Comparison of ENCODE assay signal across 9 cellular contexts in genomic region chr20:52783769-52784168, GRCh38.
DNase-seq lines count a peak whose midpoint lies in the region; ATAC-seq and TF ChIP-seq lines count a peak whose summit lies in the region.
"Had no signal": no experiment of that assay in that cellular context is flagged by ENCODE, and none has a peak within 500 bp of the region (broad histone marks: within the 10 kb centered on the region; RNA-seq: fewer than 3 reads in every experiment).

No MANE protein-coding gene starts in this region.

- TF ChIP-seq EP300 in sigmoid colon (IDR thresholded peaks at IDR 0.05) = no peak

- no peak for ATAC-seq in body of pancreas
- no peak for ATAC-seq in HG02840 (IDR thresholded peaks at IDR 0.05; ENCODE audit: low FRiP score, unreplicated experiment)

- no peaks in the 10 kb centered on the region for H3K9me3 Mint-ChIP-seq in activated naive CD4-positive, alpha-beta T cell treated with anti-CD3 and anti-CD28 coated beads for 36 hours
- no peaks in the 10 kb centered on the region for H3K9me3 Mint-ChIP-seq in progenitor cell of endocrine pancreas (ENCODE audit: low read depth)

- no peaks in the 10 kb centered on the region for H3K36me3 Mint-ChIP-seq in activated naive CD4-positive, alpha-beta T cell treated with anti-CD3 and anti-CD28 coated beads for 36 hours (ENCODE audit: low read depth)
- H3K36me3 Mint-ChIP-seq in progenitor cell of endocrine pancreas (ENCODE audit: insufficient read depth) = no peaks in the 10 kb centered on the region

- H3K27me3 ChIP-seq in body of pancreas (no peaks in the 10 kb centered on the region), sigmoid colon (no peaks in the 10 kb centered on the region)

- H3K4me1 ChIP-seq in body of pancreas = no peaks in the 10 kb centered on the region
- H3K4me1 ChIP-seq in sigmoid colon = no peaks in the 10 kb centered on the region

- no peak overlapping the region for H3K27ac ChIP-seq in body of pancreas
- no peak overlapping the region for H3K27ac ChIP-seq in sigmoid colon
- H3K27ac ChIP-seq: RWPE1 had no signal

- intact Hi-C loops in activated naive CD4-positive, alpha-beta T cell treated with anti-CD3 and anti-CD28 coated beads for 36 hours (cut with micrococcal nuclease) = no loop called here
- intact Hi-C loops in body of pancreas (cut with DNase I) = no loop called here
- intact Hi-C loops in sigmoid colon (cut with DNase I) = no loop called here

- CTCF ChIA-PET in activated naive CD4-positive, alpha-beta T cell treated with anti-CD3 and anti-CD28 coated beads for 36 hours (lab: Charles Lee) = no interaction called here

- H3K27ac Mint-ChIP-seq in activated naive CD4-positive, alpha-beta T cell treated with anti-CD3 and anti-CD28 coated beads for 36 hours = no peak overlapping the region
- no peak overlapping the region for H3K27ac Mint-ChIP-seq in progenitor cell of endocrine pancreas

- TF ChIP-seq POLR2A in body of pancreas (IDR thresholded peaks at IDR 0.05) = no peak
- TF ChIP-seq POLR2A in sigmoid colon (IDR thresholded peaks at IDR 0.05) = no peak

- TF ChIP-seq CTCF in progenitor cell of endocrine pancreas (IDR thresholded peaks at IDR 0.05; ENCODE audit: unreplicated experiment) (peak; percentile 41), body of pancreas (IDR thresholded peaks at IDR 0.05) (peak in 1 of 7 experiments; percentile 6), sigmoid colon (IDR thresholded peaks at IDR 0.05) (no peak)

- no peak overlapping the region for H3K4me3 Mint-ChIP-seq in activated naive CD4-positive, alpha-beta T cell treated with anti-CD3 and anti-CD28 coated beads for 36 hours
- H3K4me3 Mint-ChIP-seq in progenitor cell of endocrine pancreas (ENCODE audit: low read depth) = no peak overlapping the region

- no peaks in the 10 kb centered on the region for H3K36me3 ChIP-seq in body of pancreas (replicated peaks in 1 of 2; ENCODE audit: insufficient read depth in 1 of 2, low read depth in 2 of 2)
- H3K36me3 ChIP-seq in sigmoid colon = no peaks in the 10 kb centered on the region

- DNase-seq in EH (ENCODE audit: low read depth) = peak; percentile 0
- peak; percentile 37 for DNase-seq in HT-29 (ENCODE audit: low spot score)
- peak; percentile 52 for DNase-seq in activated naive CD4-positive, alpha-beta T cell treated with anti-CD3 and anti-CD28 coated beads for 36 hours
- DNase-seq in progenitor cell of endocrine pancreas (ENCODE audit: low spot score, unreplicated experiment) = no peak
- no peak for DNase-seq in body of pancreas
- DNase-seq in sigmoid colon = no peak
- DNase-seq in OCI-M2 (lab: John Stamatoyannopoulos, UW; ENCODE audit: unreplicated experiment) = no peak

- 58% methylated on average over 2 of the region's 2 CpGs for WGBS in body of pancreas, 2 donors
- whole genome bisulfite sequencing in sigmoid colon, 2 donors = 37 to 60% methylated on average over 2 of the region's 2 CpGs

- no peaks in the 10 kb centered on the region for H3K9me3 ChIP-seq in body of pancreas
- H3K9me3 ChIP-seq in sigmoid colon = no peaks in the 10 kb centered on the region

- peaks cover 2% of the 10 kb centered on the region for H3K27me3 Mint-ChIP-seq in activated naive CD4-positive, alpha-beta T cell treated with anti-CD3 and anti-CD28 coated beads for 36 hours (ENCODE audit: low read depth)
- H3K27me3 Mint-ChIP-seq in progenitor cell of endocrine pancreas = peaks cover 16% of the 10 kb centered on the region

- peaks cover 6% of the 10 kb centered on the region for H3K4me1 Mint-ChIP-seq in activated naive CD4-positive, alpha-beta T cell treated with anti-CD3 and anti-CD28 coated beads for 36 hours (ENCODE audit: low read depth)
- H3K4me1 Mint-ChIP-seq in progenitor cell of endocrine pancreas (ENCODE audit: low read depth) = no peaks in the 10 kb centered on the region

- H3K4me3 ChIP-seq in body of pancreas (no peak overlapping the region), sigmoid colon (no peak overlapping the region)

Comparison
In these comparisons a context has a peak if more than half of its experiments do, and no peak if none do; other contexts are left out.
1. DNase-seq: peak in EH (single experiment), HT-29 (single experiment) and activated naive CD4-positive, alpha-beta T cell treated with anti-CD3 and anti-CD28 coated beads for 36 hours (single experiment); none in progenitor cell of endocrine pancreas (single experiment), body of pancreas (0 of 4), sigmoid colon (single experiment) and OCI-M2 (single experiment).